In the genomic region with DNA sequence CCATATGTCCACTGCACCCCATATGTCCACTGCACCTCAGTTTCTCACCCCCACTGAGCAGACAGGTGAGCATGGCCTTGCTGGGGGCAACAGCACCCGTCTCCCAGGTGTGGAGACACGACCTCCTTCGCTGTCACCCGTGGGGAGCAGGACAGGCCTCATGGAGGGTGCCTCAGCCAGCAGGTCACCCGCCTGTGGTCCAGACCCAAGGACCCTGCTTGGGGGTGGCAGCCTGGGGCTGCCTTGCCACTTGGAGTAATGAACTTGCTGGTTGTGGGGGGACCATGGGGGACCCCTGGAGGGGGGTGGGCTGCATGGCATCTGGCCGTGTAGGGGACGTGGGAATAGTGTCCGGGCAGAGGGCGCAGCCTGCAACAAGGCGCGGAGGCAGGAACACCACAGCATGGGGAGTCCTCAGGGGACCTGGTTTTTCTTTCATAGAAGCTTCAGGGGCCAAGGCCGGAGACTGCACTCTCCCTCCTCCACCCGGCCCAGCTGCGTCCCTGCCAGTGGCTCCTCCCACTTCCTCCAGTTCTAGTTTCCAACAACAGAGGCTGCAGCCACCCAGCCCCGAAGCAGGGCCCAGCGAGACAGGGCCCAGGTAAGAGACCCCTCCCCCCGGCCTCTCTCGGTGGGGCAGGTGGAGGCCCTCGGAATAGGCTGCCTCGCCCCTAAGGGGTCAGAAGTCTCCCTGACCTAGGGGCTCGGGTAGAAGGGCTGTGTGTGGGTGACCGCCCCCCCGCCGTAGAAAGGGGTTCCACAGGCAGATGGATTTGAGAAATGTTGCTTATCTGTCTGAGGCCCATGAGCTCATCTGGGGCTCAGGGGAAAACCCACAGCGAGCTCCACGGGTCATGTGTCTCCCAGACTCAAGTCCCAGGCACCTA, we compare ENCODE assay signal across 8 cellular contexts. TPM values are rescaled to one million over a fixed set of nuclear protein-coding genes. Genes with fewer than 3 reads are reported as not detected.
A peak's percentile ranks its signal among the peaks of the same experiment; 100 is the strongest.
DNase-seq lines count a peak whose midpoint lies in the region; ATAC-seq, FAIRE-seq and TF ChIP-seq lines count a peak whose summit lies in the region.

A gene with protein sequence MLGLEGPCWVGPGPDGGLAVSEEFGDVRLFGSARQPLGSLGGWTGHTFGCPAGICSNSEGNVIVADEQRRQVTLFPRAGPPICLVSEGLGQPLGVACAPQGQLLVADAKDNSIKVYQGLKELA (plus strand): TSS at position 531 of the 887 bp plus-strand sequence. CDS start 1,043 bp downstream, outside the sequence.

- H3K4me1 Mint-ChIP-seq in astrocyte (ENCODE audit: low read depth, unreplicated experiment) (peaks cover 6% of the 10 kb centered on the region), Caco-2 (ENCODE audit: low read depth, unreplicated experiment) (peaks cover 10% of the 10 kb centered on the region)
- peaks cover 30% of the 10 kb centered on the region for H3K4me1 Mint-ChIP-seq in stimulated activated effector memory CD8-positive, alpha-beta T cell treated with anti-CD3 and anti-CD28 coated beads, Interleukin-12 subunit alpha, Interleukin-12 subunit beta, amount 100 ng/mL, for 72 hours

- CTCF ChIA-PET in Caco-2 (lab: Charles Lee) = no interaction called here

- ATAC-seq in HG03175 (IDR thresholded peaks at IDR 0.05; ENCODE audit: unreplicated experiment) (peak; percentile 66), HG03097 (IDR thresholded peaks at IDR 0.05; ENCODE audit: low FRiP score, unreplicated experiment) (no peak)
- peak; percentile 54 for ATAC-seq in stimulated activated effector memory CD8-positive, alpha-beta T cell treated with anti-CD3 and anti-CD28 coated beads, Interleukin-12 subunit alpha, Interleukin-12 subunit beta, amount 100 ng/mL, for 72 hours

- peaks cover 19% of the 10 kb centered on the region for H3K4me1 ChIP-seq in astrocyte (ENCODE audit: insufficient read depth, low read length)
- peaks cover 9% of the 10 kb centered on the region; the same call in 1 of the 2 replicates for H3K4me1 ChIP-seq in Caco-2

- no peak within 1 kb of the TSS for H3K27ac ChIP-seq in astrocyte (ENCODE audit: low read depth, low read length)

- TF ChIP-seq CTCF in GM12865 (IDR thresholded peaks at IDR 0.05; ENCODE audit: insufficient read depth, low read depth, low read length, missing control alignments) = no peak
- no peak for TF ChIP-seq CTCF in astrocyte (IDR thresholded peaks at IDR 0.05; ENCODE audit: insufficient read depth, low read depth, low read length)
- no peak for TF ChIP-seq CTCF in Caco-2 (IDR thresholded peaks at IDR 0.05; ENCODE audit: insufficient read depth in 1 of 2, low read depth in 1 of 2, low read length in 1 of 2, severe bottlenecking in 1 of 2, unreplicated experiment in 1 of 2)

- H3K9me3 Mint-ChIP-seq in astrocyte (ENCODE audit: unreplicated experiment) = no peaks in the 10 kb centered on the region
- no peaks in the 10 kb centered on the region for H3K9me3 Mint-ChIP-seq in stimulated activated effector memory CD8-positive, alpha-beta T cell treated with anti-CD3 and anti-CD28 coated beads, Interleukin-12 subunit alpha, Interleukin-12 subunit beta, amount 100 ng/mL, for 72 hours
- no peaks in the 10 kb centered on the region for H3K9me3 Mint-ChIP-seq in Caco-2 (ENCODE audit: unreplicated experiment)

- POLR2A ChIA-PET in Caco-2 (lab: Charles Lee) = no interaction called here

- peak within 1 kb of the TSS; percentile 52 for H3K4me3 ChIP-seq in GM12865 (ENCODE audit: low read depth, low read length)
- H3K4me3 ChIP-seq in astrocyte (ENCODE audit: insufficient read depth, low read depth, low read length) = no peak within 1 kb of the TSS
- H3K4me3 ChIP-seq in Caco-2 (ENCODE audit: low read depth, low read length) = no peak within 1 kb of the TSS

- no peaks in the 10 kb centered on the region for H3K9me3 ChIP-seq in astrocyte (ENCODE audit: insufficient read depth, low read depth, low read length)
- no peaks in the 10 kb centered on the region for H3K9me3 ChIP-seq in Caco-2

- H3K4me2 ChIP-seq in astrocyte (ENCODE audit: low read length) = peak within 1 kb of the TSS; percentile 33

- FAIRE-seq in astrocyte (lab: Jason Lieb, UNC) = no peak

- H3K27me3 ChIP-seq in astrocyte (ENCODE audit: insufficient read depth, low read length) = peaks cover 6% of the 10 kb centered on the region
- H3K27me3 ChIP-seq in Caco-2 (replicated peaks; ENCODE audit: control insufficient read depth, insufficient read depth, low read length) = no peaks in the 10 kb centered on the region

- DNase-seq in GM12865 (ENCODE audit: low read depth) = peak; percentile 86
- DNase-seq in SK-N-DZ (ENCODE audit: low spot score) = peak; percentile 82
- DNase-seq in astrocyte (ENCODE audit: low read depth) = no peak
- peak; percentile 65 for DNase-seq in iris pigment epithelial cell (ENCODE audit: low read depth)
- peak in 1 of 2 donors; percentile 72 for DNase-seq in stimulated activated effector memory CD8-positive, alpha-beta T cell treated with anti-CD3 and anti-CD28 coated beads, Interleukin-12 subunit alpha, Interleukin-12 subunit beta, amount 100 ng/mL, for 72 hours (ENCODE audit: low spot score in 2 of 2)
- no peak for DNase-seq in Caco-2

- H3K27me3 Mint-ChIP-seq in astrocyte (ENCODE audit: low read depth, unreplicated experiment) (peaks cover 7% of the 10 kb centered on the region), Caco-2 (ENCODE audit: insufficient read depth, unreplicated experiment) (no peaks in the 10 kb centered on the region)

- H3K4me3 Mint-ChIP-seq in astrocyte (ENCODE audit: unreplicated experiment) (no peak within 1 kb of the TSS), Caco-2 (ENCODE audit: unreplicated experiment) (no peak within 1 kb of the TSS)
- peak within 1 kb of the TSS; percentile 51 for H3K4me3 Mint-ChIP-seq in stimulated activated effector memory CD8-positive, alpha-beta T cell treated with anti-CD3 and anti-CD28 coated beads, Interleukin-12 subunit alpha, Interleukin-12 subunit beta, amount 100 ng/mL, for 72 hours

- H3K27ac Mint-ChIP-seq in astrocyte (ENCODE audit: unreplicated experiment) (no peak within 1 kb of the TSS), Caco-2 (ENCODE audit: unreplicated experiment) (no peak within 1 kb of the TSS)
- peak within 1 kb of the TSS; percentile 61 for H3K27ac Mint-ChIP-seq in stimulated activated effector memory CD8-positive, alpha-beta T cell treated with anti-CD3 and anti-CD28 coated beads, Interleukin-12 subunit alpha, Interleukin-12 subunit beta, amount 100 ng/mL, for 72 hours

- H3K36me3 ChIP-seq in astrocyte (ENCODE audit: insufficient read depth, low read length) (no peaks in the 10 kb centered on the region), Caco-2 (ENCODE audit: control insufficient read depth, insufficient read depth, low read length) (no peaks in the 10 kb centered on the region)

- no TSS peak for BruUV-seq in Caco-2 (replicated peaks; lab: Mats Ljungman, UMichigan)

- H2AFZ ChIP-seq in astrocyte (ENCODE audit: low read depth, low read length) = no peak within 1 kb of the TSS

- no peaks in the 10 kb centered on the region for H3K36me3 Mint-ChIP-seq in astrocyte (ENCODE audit: low read depth, unreplicated experiment)
- H3K36me3 Mint-ChIP-seq in stimulated activated effector memory CD8-positive, alpha-beta T cell treated with anti-CD3 and anti-CD28 coated beads, Interleukin-12 subunit alpha, Interleukin-12 subunit beta, amount 100 ng/mL, for 72 hours = no peaks in the 10 kb centered on the region
- peaks cover 5% of the 10 kb centered on the region for H3K36me3 Mint-ChIP-seq in Caco-2 (ENCODE audit: insufficient read depth, unreplicated experiment)

- no peak within 1 kb of the TSS for H3K9ac ChIP-seq in astrocyte (ENCODE audit: low read length)

- H3K79me2 ChIP-seq in astrocyte (ENCODE audit: insufficient read depth, low read length) = peaks cover 14% of the 10 kb centered on the region

- intact Hi-C loops in Caco-2 (cut with micrococcal nuclease; ENCODE audit: unreplicated experiment) = no loop called here

- H4K20me1 ChIP-seq in astrocyte (ENCODE audit: insufficient read depth, low read length) = peaks cover 12% of the 10 kb centered on the region

RNA-seq across cellular contexts. Expression of the gene that starts here (rescaled TPM):
- polyA plus RNA-seq in SK-N-DZ (2014; cell fraction: cytosol; rRNA removed) = 1.3 and 1.8 TPM in 2 replicates
- 2.8 and 3.7 TPM in 2 replicates for polyA plus RNA-seq in SK-N-DZ (2014; cell fraction: nucleus; rRNA removed)
- total RNA-seq in astrocyte (0.50 and 0.73 TPM in 2 replicates), Caco-2 (2022) (not detected in 2 replicates)

Comparison
In these comparisons a context has a peak if more than half of its experiments do, and no peak if none do; other contexts are left out.
1. DNase-seq: peak in GM12865 (single experiment), SK-N-DZ (single experiment) and iris pigment epithelial cell (single experiment); none in astrocyte (single experiment) and Caco-2 (0 of 2).